Comparison of ENCODE assay signal across 1 cellular context in genomic region chr11:107757661-107758060, GRCh38.
TF ChIP-seq lines count a peak whose summit lies in the region.

No MANE protein-coding gene starts in this region.

TF ChIP-seq in H1, 55 proteins besides CTCF, POLR2A, EP300 and RAD21:
- no peak for TF ChIP-seq MAX (IDR thresholded peaks at IDR 0.05)
- TF ChIP-seq CTBP2 (IDR thresholded peaks at IDR 0.05; ENCODE audit: borderline replicate concordance, insufficient read depth, insufficient read length, low read length): no peak
- no peak for TF ChIP-seq ZNF274 (IDR thresholded peaks at IDR 0.05; ENCODE audit: borderline replicate concordance, extremely low read depth, low read length)
- no peak for TF ChIP-seq POU5F1 (IDR thresholded peaks at IDR 0.05; ENCODE audit: low read depth, low read length)
- no peak for TF ChIP-seq SUZ12 (IDR thresholded peaks at IDR 0.05; ENCODE audit: low read length)
- no peak for TF ChIP-seq CHD2 (IDR thresholded peaks at IDR 0.05; ENCODE audit: low read length)
- no peak for TF ChIP-seq CHD7 (IDR thresholded peaks at IDR 0.05; ENCODE audit: insufficient replicate concordance, low read length)
- TF ChIP-seq USF2 (IDR thresholded peaks at IDR 0.05; ENCODE audit: low read length): no peak
- no peak for TF ChIP-seq E2F6 (IDR thresholded peaks at IDR 0.05)
- TF ChIP-seq KDM5A (IDR thresholded peaks at IDR 0.05; ENCODE audit: low read length): no peak
- no peak for TF ChIP-seq CEBPB (IDR thresholded peaks at IDR 0.05; ENCODE audit: low read depth, low read length)
- no peak for TF ChIP-seq KDM4A (IDR thresholded peaks at IDR 0.05; ENCODE audit: low read depth, low read length, severe bottlenecking)
- no peak for TF ChIP-seq GABPA (IDR thresholded peaks at IDR 0.05; ENCODE audit: borderline replicate concordance, insufficient read depth, low read length)
- TF ChIP-seq SIRT6 (IDR thresholded peaks at IDR 0.05; ENCODE audit: low read length): no peak
- no peak for TF ChIP-seq FOSL1 (IDR thresholded peaks at IDR 0.05; ENCODE audit: insufficient read depth, low read depth, low read length)
